1 cellular context compared by ENCODE assay signal in the genomic region with DNA sequence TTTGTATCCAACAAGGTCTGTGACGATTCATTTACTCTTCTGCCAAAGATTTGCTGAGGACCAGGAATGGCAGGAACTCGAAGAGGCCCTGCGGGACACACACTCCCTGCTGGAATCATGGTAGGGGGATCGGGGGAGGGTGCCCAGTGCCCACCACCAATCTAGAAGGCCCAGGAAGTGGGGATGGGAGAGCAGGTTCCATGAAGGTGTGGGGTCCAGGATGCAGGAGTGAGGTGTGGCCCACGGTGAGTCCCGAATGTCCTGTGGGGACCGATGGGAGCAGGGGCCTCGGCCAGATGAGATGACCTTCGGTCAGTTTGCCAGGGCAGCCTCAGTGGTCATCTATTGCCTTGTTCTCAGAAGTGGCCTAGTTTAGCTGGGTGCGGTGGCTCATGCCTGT.
TF ChIP-seq lines count a peak whose summit lies in the region.

No MANE protein-coding gene starts in this region.

TF ChIP-seq in H1, 55 proteins besides CTCF, POLR2A, EP300 and RAD21 (continued from another document):
- TF ChIP-seq, protein P1, sequence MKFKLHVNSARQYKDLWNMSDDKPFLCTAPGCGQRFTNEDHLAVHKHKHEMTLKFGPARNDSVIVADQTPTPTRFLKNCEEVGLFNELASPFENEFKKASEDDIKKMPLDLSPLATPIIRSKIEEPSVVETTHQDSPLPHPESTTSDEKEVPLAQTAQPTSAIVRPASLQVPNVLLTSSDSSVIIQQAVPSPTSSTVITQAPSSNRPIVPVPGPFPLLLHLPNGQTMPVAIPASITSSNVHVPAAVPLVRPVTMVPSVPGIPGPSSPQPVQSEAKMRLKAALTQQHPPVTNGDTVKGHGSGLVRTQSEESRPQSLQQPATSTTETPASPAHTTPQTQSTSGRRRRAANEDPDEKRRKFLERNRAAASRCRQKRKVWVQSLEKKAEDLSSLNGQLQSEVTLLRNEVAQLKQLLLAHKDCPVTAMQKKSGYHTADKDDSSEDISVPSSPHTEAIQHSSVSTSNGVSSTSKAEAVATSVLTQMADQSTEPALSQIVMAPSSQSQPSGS (IDR thresholded peaks at IDR 0.05; ENCODE audit: low read length) = no peak
- TF ChIP-seq MAFK (IDR thresholded peaks at IDR 0.05; ENCODE audit: low read depth, low read length) = no peak
- TF ChIP-seq EGR1 (IDR thresholded peaks at IDR 0.05; ENCODE audit: borderline replicate concordance, low read depth, low read length) = no peak
- TF ChIP-seq CHD2 (IDR thresholded peaks at IDR 0.05; ENCODE audit: low read length) = no peak
- TF ChIP-seq SRF (IDR thresholded peaks at IDR 0.05; ENCODE audit: low read depth, low read length) = no peak
- no peak for TF ChIP-seq JUND (IDR thresholded peaks at IDR 0.05; ENCODE audit: low read length)
